Comparison of ENCODE assay signal across 1 cellular context in genomic region chr17:58487589-58488427, GRCh38.
TF ChIP-seq lines count a peak whose summit lies in the region.

HSF5 (minus strand) TSS chr17:58488408; CDS start chr17:58488274, 134 bp downstream.

TF ChIP-seq in IMR-90, 13 proteins besides CTCF, POLR2A, EP300 and RAD21:
- TF ChIP-seq USF2 (IDR thresholded peaks at IDR 0.05; ENCODE audit: low read depth, low read length) (no peak), MAZ (IDR thresholded peaks at IDR 0.05; ENCODE audit: borderline replicate concordance, low read depth, low read length) (no peak), FOS (IDR thresholded peaks at IDR 0.05; ENCODE audit: low read depth, low read length) (no peak), NFE2L2 (IDR thresholded peaks at IDR 0.05; ENCODE audit: low read depth, low read length) (no peak)
